8 cellular contexts compared by ENCODE assay signal in genomic region chr10:45420453-45421192, GRCh38. TPM values are rescaled to one million over a fixed set of nuclear protein-coding genes. Genes with fewer than 3 reads are reported as not detected.
DNase-seq lines count a peak whose midpoint lies in the region; ATAC-seq and TF ChIP-seq lines count a peak whose summit lies in the region.

No MANE protein-coding gene starts in this region.

- ATAC-seq in GM19452 (IDR thresholded peaks at IDR 0.05; ENCODE audit: unreplicated experiment) (peak; percentile 67), HG03520 (IDR thresholded peaks at IDR 0.05; ENCODE audit: unreplicated experiment) (peak; percentile 35), PC-3 (peak; percentile 92), omental fat pad (ENCODE audit: low FRiP score) (no peak)

- no TSS peak for BruUV-seq in PC-3 (replicated peaks; lab: Mats Ljungman, UMichigan)

- TF ChIP-seq CTCF in PC-3 (conservative IDR thresholded peaks at IDR 0.05; ENCODE audit: low read depth, low read length): no peak
- TF ChIP-seq CTCF in adrenal gland (IDR thresholded peaks at IDR 0.05): no peak
- no peak for TF ChIP-seq CTCF in omental fat pad (IDR thresholded peaks at IDR 0.05)

- H3K27me3 ChIP-seq in PC-3 (ENCODE audit: low read length) (no peaks in the 10 kb centered on the region), adrenal gland (no peaks in the 10 kb centered on the region)

- H3K79me2 ChIP-seq in PC-3 (ENCODE audit: low read length): no peaks in the 10 kb centered on the region

- H3K4me2 ChIP-seq in PC-3 (ENCODE audit: low read length): peak overlapping the region; percentile 47

- CTCF ChIA-PET in PC-3 (lab: Charles Lee): no interaction called here

- H3K36me3 ChIP-seq in PC-3 (ENCODE audit: low read depth, low read length): no peaks in the 10 kb centered on the region
- no peaks in the 10 kb centered on the region for H3K36me3 ChIP-seq in adrenal gland (replicated peaks in 1 of 2)

- DNase-seq in DMS153 treated with DMSO at 0.1 percent for 48 hours (lab: John Stamatoyannopoulos, UW; ENCODE audit: unreplicated experiment): peak; percentile 75
- DNase-seq in PC-3: peak; percentile 88
- peak; percentile 58 to 93 (median 87) for DNase-seq in adrenal gland
- DNase-seq in immature natural killer cell: peak; percentile 42 to 57 (median 56)
- DNase-seq in stimulated activated CD8-positive, alpha-beta memory T cell treated with anti-CD3 and anti-CD28 coated beads, Interleukin-12 subunit alpha, Interleukin-12 subunit beta, amount 100 ng/mL, for 1 hour (ENCODE audit: low read depth): peak; percentile 31
- no peak for DNase-seq in omental fat pad (ENCODE audit: low spot score)

- no peaks in the 10 kb centered on the region for H3F3A ChIP-seq in PC-3 (ENCODE audit: low read length, unreplicated experiment)

- peak overlapping the region; percentile 92 to 98 (median 95) for H3K4me3 Mint-ChIP-seq in immature natural killer cell

- no peak overlapping the region for H2AFZ ChIP-seq in PC-3 (ENCODE audit: low read length)

- WGBS in adrenal gland, 4 donors: 41 to 50% (median 44%) methylated on average over 11 to 16 of the region's 16 CpGs

- H3K27me3 Mint-ChIP-seq in immature natural killer cell (ENCODE audit: low read depth in 3 of 3): peaks cover 0 to 8% (median 4%) of the 10 kb centered on the region in 3 donors

- H3K4me1 ChIP-seq in PC-3 (ENCODE audit: insufficient read depth, low read length) (peaks cover 10% of the 10 kb centered on the region), adrenal gland (replicated peaks in 1 of 2) (peaks cover 15 to 18% of the 10 kb centered on the region in 2 donors)

- no peak overlapping the region for H3K27ac ChIP-seq in PC-3 (ENCODE audit: low read length)
- H3K27ac ChIP-seq in adrenal gland: peak overlapping the region in 3 of 5 donors; percentile 57 to 91 (median 89)

- H3K36me3 Mint-ChIP-seq in immature natural killer cell: no peaks in the 10 kb centered on the region

- H4K20me1 ChIP-seq in PC-3 (ENCODE audit: low read length): no peaks in the 10 kb centered on the region

- no peak overlapping the region for H3K9ac ChIP-seq in PC-3 (ENCODE audit: low read length)

- no peak for TF ChIP-seq POLR2A in adrenal gland (IDR thresholded peaks at IDR 0.05)

- no peaks in the 10 kb centered on the region for H3K9me3 Mint-ChIP-seq in immature natural killer cell

- H3K27ac Mint-ChIP-seq in immature natural killer cell: peak overlapping the region; percentile 95 to 99 (median 96)

- H3K9me3 ChIP-seq in PC-3 (ENCODE audit: low read length) (no peaks in the 10 kb centered on the region), adrenal gland (replicated peaks in 1 of 3) (no peaks in the 10 kb centered on the region)

- POLR2A ChIA-PET in PC-3 (lab: Charles Lee; ENCODE audit: unreplicated experiment): no interaction called here

- no peak overlapping the region; the same call in 1 of the 2 replicates for H3K4me3 ChIP-seq in PC-3 (ENCODE audit: low read length)
- no peak overlapping the region for H3K4me3 ChIP-seq in adrenal gland

- H3K4me1 Mint-ChIP-seq in immature natural killer cell: peaks cover 34 to 35% of the 10 kb centered on the region in 2 donors

- no peaks in the 10 kb centered on the region for H3K9me2 ChIP-seq in PC-3 (replicated peaks; ENCODE audit: low read length)

- intact Hi-C loops in PC-3 (cut with micrococcal nuclease): no loop called here
- intact Hi-C loops in adrenal gland (cut with DNase I): no loop called here

RNA-seq across cellular contexts. Expression of gene ALOX5, which starts 46.6 kb away (rescaled TPM):
- total RNA-seq in PC-3 (2014; rRNA removed): 0.11 and 0.92 TPM in 2 replicates
- 10 to 100 TPM in 7 of 8 donors, 1 to 10 TPM in 1; 8.8 to 60.0 (median 30.9) TPM for total RNA-seq in adrenal gland
- 10 to 100 TPM in 2 of 3 donors, 1 to 10 TPM in 1; 4.4 to 18.3 (median 15.1) TPM for polyA plus RNA-seq in adrenal gland
- polyA plus RNA-seq in immature natural killer cell: 1 to 10 TPM in 2 of 3 donors, under 1 TPM in 1; 0.99 to 8.0 (median 1.9) TPM
- 100 to 1,000 TPM in 2 of 4 donors, 10 to 100 TPM in 2; 40.6 to 153 (median 78.0) TPM for total RNA-seq in omental fat pad
